ENCODE assay signal across 31 cellular contexts in genomic region chr9:82130331-82131042, GRCh38.
"Had no signal": no experiment of that assay in that cellular context is flagged by ENCODE, and none has a peak within 500 bp of the region (broad histone marks: within the 10 kb centered on the region; RNA-seq: fewer than 3 reads in every experiment).

No MANE protein-coding gene starts in this region.

- H3K4me2 ChIP-seq: SK-N-SH had no signal

- H3K4me3 Mint-ChIP-seq: activated CD4-positive, alpha-beta memory T cell treated with anti-CD3 and anti-CD28 coated beads for 36 hours; activated CD4-positive, alpha-beta T cell treated with anti-CD3 and anti-CD28 coated beads for 36 hours; activated CD4-positive, alpha-beta T cell treated with anti-CD3 and anti-CD28 coated beads, Interleukin-2, amount 10 ng/mL, durations not matched to agents 7 days and 5 days; activated naive CD4-positive, alpha-beta T cell treated with anti-CD3 and anti-CD28 coated beads, Interleukin-2, amount 10 ng/mL, durations not matched to agents 7 days and 5 days; activated naive CD8-positive, alpha-beta T cell; activated naive CD8-positive, alpha-beta T cell treated with anti-CD3 and anti-CD28 coated beads, Interleukin-2, amount 50 U/mL, for 24 hours; brain; T-helper 1 cell treated with Interleukin-12 subunit alpha and Interleukin-12 subunit beta and Interleukin-4 antibody, amounts not matched to agents 30 μg/mL and 1 μg/mL, for 36 hours; T-helper 2 cell treated with Interferon-gamma antibody and Interleukin-4, amounts not matched to agents 5 μg/mL and 100 μg/mL, for 36 hours had no signal

- H3K36me3 ChIP-seq: SJSA1 had no signal

- H3K4me3 ChIP-seq: SJSA1 had no signal

- H3K27ac Mint-ChIP-seq: activated CD4-positive, alpha-beta memory T cell treated with anti-CD3 and anti-CD28 coated beads for 36 hours; activated CD4-positive, alpha-beta T cell treated with anti-CD3 and anti-CD28 coated beads for 36 hours; activated CD4-positive, alpha-beta T cell treated with anti-CD3 and anti-CD28 coated beads, Interleukin-2, amount 10 ng/mL, durations not matched to agents 7 days and 5 days; activated naive CD4-positive, alpha-beta T cell treated with anti-CD3 and anti-CD28 coated beads, Interleukin-2, amount 10 ng/mL, durations not matched to agents 7 days and 5 days; activated naive CD8-positive, alpha-beta T cell; activated naive CD8-positive, alpha-beta T cell treated with anti-CD3 and anti-CD28 coated beads, Interleukin-2, amount 50 U/mL, for 24 hours; brain; T-helper 1 cell treated with Interleukin-12 subunit alpha and Interleukin-12 subunit beta and Interleukin-4 antibody, amounts not matched to agents 30 μg/mL and 1 μg/mL, for 36 hours; T-helper 2 cell treated with Interferon-gamma antibody and Interleukin-4, amounts not matched to agents 5 μg/mL and 100 μg/mL, for 36 hours had no signal

- H3K27me3 Mint-ChIP-seq: activated CD4-positive, alpha-beta memory T cell treated with anti-CD3 and anti-CD28 coated beads for 36 hours; activated CD4-positive, alpha-beta T cell treated with anti-CD3 and anti-CD28 coated beads for 36 hours; activated CD4-positive, alpha-beta T cell treated with anti-CD3 and anti-CD28 coated beads, Interleukin-2, amount 10 ng/mL, durations not matched to agents 7 days and 5 days; activated naive CD4-positive, alpha-beta T cell treated with anti-CD3 and anti-CD28 coated beads, Interleukin-2, amount 10 ng/mL, durations not matched to agents 7 days and 5 days; activated naive CD8-positive, alpha-beta T cell; activated naive CD8-positive, alpha-beta T cell treated with anti-CD3 and anti-CD28 coated beads, Interleukin-2, amount 50 U/mL, for 24 hours; brain had no signal

- H3K9me3 Mint-ChIP-seq: T-helper 1 cell treated with Interleukin-12 subunit alpha and Interleukin-12 subunit beta and Interleukin-4 antibody, amounts not matched to agents 30 μg/mL and 1 μg/mL, for 36 hours had no signal

- H3K9ac ChIP-seq: SK-N-SH had no signal

- H3K4me1 Mint-ChIP-seq: activated CD4-positive, alpha-beta T cell treated with anti-CD3 and anti-CD28 coated beads for 36 hours; activated CD4-positive, alpha-beta T cell treated with anti-CD3 and anti-CD28 coated beads, Interleukin-2, amount 10 ng/mL, durations not matched to agents 7 days and 5 days; activated naive CD4-positive, alpha-beta T cell treated with anti-CD3 and anti-CD28 coated beads, Interleukin-2, amount 10 ng/mL, durations not matched to agents 7 days and 5 days had no signal

- H3K27ac ChIP-seq: SJSA1 had no signal

- H3K9me3 ChIP-seq: SJSA1, SK-N-SH had no signal

- H3K27me3 ChIP-seq: SJSA1 had no signal

- DNase-seq: activated CD4-positive, alpha-beta memory T cell treated with anti-CD3 and anti-CD28 coated beads for 36 hours; activated CD4-positive, alpha-beta T cell treated with anti-CD3 and anti-CD28 coated beads for 36 hours; activated CD4-positive, alpha-beta T cell treated with anti-CD3 and anti-CD28 coated beads, Interleukin-2, amount 10 ng/mL, durations not matched to agents 7 days and 5 days; activated CD8-positive, alpha-beta memory T cell treated with anti-CD3 and anti-CD28 coated beads, Interleukin-2, amount 50 U/mL, for 4 hours; activated effector memory CD4-positive, alpha-beta T cell treated with Interleukin-2 at 50 U/mL for 16 hours; activated naive CD4-positive, alpha-beta T cell treated with anti-CD3 and anti-CD28 coated beads, Interleukin-2, amount 10 ng/mL, durations not matched to agents 7 days and 5 days; activated naive CD8-positive, alpha-beta T cell treated with anti-CD3 and anti-CD28 coated beads, Interleukin-2, amount 50 U/mL, for 24 hours; activated T-cell treated with anti-CD3 and anti-CD28 coated beads for 4 hours; activated T-cell treated with anti-CD3 and anti-CD28 coated beads, Interleukin-2, amount 50 U/mL, for 48 hours; anterior cingulate cortex; central memory CD4-positive, alpha-beta T cell; KG1; MM.1S; MV-4-11; NCI-H1092; NCI-H1436 treated with DMSO at 0.1 percent for 48 hours; NCI-H1694 treated with DMSO at 0.1 percent for 48 hours; NCI-H2029; NCI-H510A; NCI-H526; NCI-H748 treated with DMSO at 0.1 percent for 48 hours; NK-92 treated with Interleukin-12 subunit alpha and Interleukin-12 subunit beta, amount 100 ng/mL, for 24 hours; OCI-M1; SHP77 treated with DMSO at 0.1 percent for 48 hours; SK-N-SH had no signal

- ATAC-seq: activated CD4-positive, alpha-beta T cell treated with anti-CD3 and anti-CD28 coated beads for 36 hours; activated CD4-positive, CD25-positive, alpha-beta regulatory T cell treated with anti-CD3 and anti-CD28 coated beads, Interleukin-2, amount 50 U/mL, for 24 hours; activated naive CD8-positive, alpha-beta T cell treated with anti-CD3 and anti-CD28 coated beads, Interleukin-2, amount 50 U/mL, for 24 hours had no signal

- H3K36me3 Mint-ChIP-seq: activated CD4-positive, alpha-beta memory T cell treated with anti-CD3 and anti-CD28 coated beads for 36 hours; activated naive CD4-positive, alpha-beta T cell treated with anti-CD3 and anti-CD28 coated beads, Interleukin-2, amount 10 ng/mL, durations not matched to agents 7 days and 5 days; activated naive CD8-positive, alpha-beta T cell; brain had no signal
